ENCODE assay signal across 8 cellular contexts in genomic region chr14:67619446-67620216, GRCh38. TPM values are rescaled to one million over a fixed set of nuclear protein-coding genes. Genes with fewer than 3 reads are reported as not detected.
A peak's percentile ranks its signal among the peaks of the same experiment; 100 is the strongest.
DNase-seq lines count a peak whose midpoint lies in the region; ATAC-seq and TF ChIP-seq lines count a peak whose summit lies in the region.

ARG2 (plus strand) TSS chr14:67619920; CDS start chr14:67619978, 58 bp downstream.

- in situ Hi-C loops in GM13976 (cut with MboI; ENCODE audit: low sequenced_read_pairs, unreplicated experiment), result loop anchor here (10.0 kb wide), 1 partner anchor 85 kb away; the partner anchor contains the start of gene RDH12

- TF ChIP-seq CTCF in GM13976 (IDR thresholded peaks at IDR 0.05; ENCODE audit: borderline replicate concordance, control extremely low read depth, extremely low read depth, insufficient read depth, missing control alignments) (peak; percentile 25), right atrium auricular region (IDR thresholded peaks at IDR 0.05) (no peak), psoas muscle (IDR thresholded peaks at IDR 0.05) (no peak), uterus (IDR thresholded peaks at IDR 0.05) (peak in 3 of 4 experiments; percentile 12 to 35 (median 18))

- H3K4me3 ChIP-seq in right atrium auricular region, result peak within 1 kb of the TSS; percentile 46 to 71
- peak within 1 kb of the TSS; percentile 76 for H3K4me3 ChIP-seq in psoas muscle
- peak within 1 kb of the TSS; percentile 62 to 70 for H3K4me3 ChIP-seq in uterus

- H3K27ac ChIP-seq in right atrium auricular region (peak within 1 kb of the TSS; percentile 52 to 72), psoas muscle (peak within 1 kb of the TSS; percentile 74), uterus (peak within 1 kb of the TSS; percentile 77 to 82)

- peak within 1 kb of the TSS; percentile 85 for H3K4me3 Mint-ChIP-seq in T-helper 1 cell treated with Interleukin-12 subunit alpha and Interleukin-12 subunit beta and Interleukin-4 antibody, amounts not matched to agents 30 μg/mL and 1 μg/mL, for 36 hours

- H3K36me3 ChIP-seq in right atrium auricular region (no peaks in the 10 kb centered on the region), psoas muscle (ENCODE audit: insufficient read depth in 1 of 2, low read depth in 1 of 2) (no peaks in the 10 kb centered on the region), uterus (no peaks in the 10 kb centered on the region)

- H3K9me3 Mint-ChIP-seq in T-helper 1 cell treated with Interleukin-12 subunit alpha and Interleukin-12 subunit beta and Interleukin-4 antibody, amounts not matched to agents 30 μg/mL and 1 μg/mL, for 36 hours, result no peaks in the 10 kb centered on the region

- peak; percentile 93 for ATAC-seq in HG02884 (IDR thresholded peaks at IDR 0.05; ENCODE audit: unreplicated experiment)
- ATAC-seq in psoas muscle, result peak; percentile 95 to 97 (median 96)

- intact Hi-C loops in psoas muscle (cut with DNase I) (loop anchor here (2.0 to 5.0 kb wide), 3 partner anchors 47 to 83 kb away; partner anchors contain the start of gene RDH12 (in 2 of the 2)), uterus (cut with DNase I; ENCODE audit: low total_unique reads) (no loop called here)

- H3K27me3 ChIP-seq in right atrium auricular region (no peaks in the 10 kb centered on the region), psoas muscle (ENCODE audit: insufficient read depth in 3 of 3, low read length in 2 of 3) (no peaks in the 10 kb centered on the region), uterus (no peaks in the 10 kb centered on the region)

- no peaks in the 10 kb centered on the region for H3K36me3 Mint-ChIP-seq in T-helper 1 cell treated with Interleukin-12 subunit alpha and Interleukin-12 subunit beta and Interleukin-4 antibody, amounts not matched to agents 30 μg/mL and 1 μg/mL, for 36 hours (ENCODE audit: low read depth)

- peaks cover 28% of the 10 kb centered on the region for H3K4me1 Mint-ChIP-seq in T-helper 1 cell treated with Interleukin-12 subunit alpha and Interleukin-12 subunit beta and Interleukin-4 antibody, amounts not matched to agents 30 μg/mL and 1 μg/mL, for 36 hours (ENCODE audit: low read depth)

- H3K4me1 ChIP-seq in right atrium auricular region (peaks cover 0 to 17% of the 10 kb centered on the region in 2 donors), psoas muscle (peaks cover 19% of the 10 kb centered on the region), uterus (no peaks in the 10 kb centered on the region)

- 0 to 1% (median 0%) methylated on average over 61 to 62 of the region's 62 CpGs for WGBS in psoas muscle, 3 donors

- DNase-seq in GM13976 (ENCODE audit: low spot score) (peak; percentile 98), NCI-H146 treated with DMSO at 0.1 percent for 48 hours (lab: John Stamatoyannopoulos, UW; ENCODE audit: unreplicated experiment) (peak; percentile 91), anterior cingulate cortex (lab: John Stamatoyannopoulos, UW) (peak; percentile 27 to 98 (median 87)), right atrium auricular region (ENCODE audit: low spot score) (peak; percentile 98), psoas muscle (peak; percentile 95 to 97), uterus (peak; percentile 95 to 98)

- H3K27ac Mint-ChIP-seq in T-helper 1 cell treated with Interleukin-12 subunit alpha and Interleukin-12 subunit beta and Interleukin-4 antibody, amounts not matched to agents 30 μg/mL and 1 μg/mL, for 36 hours, result peak within 1 kb of the TSS; percentile 83

- H3K9me3 ChIP-seq in right atrium auricular region, result no peaks in the 10 kb centered on the region
- no peaks in the 10 kb centered on the region for H3K9me3 ChIP-seq in psoas muscle
- no peaks in the 10 kb centered on the region for H3K9me3 ChIP-seq in uterus

- peaks cover 17% of the 10 kb centered on the region for H3K27me3 Mint-ChIP-seq in T-helper 1 cell treated with Interleukin-12 subunit alpha and Interleukin-12 subunit beta and Interleukin-4 antibody, amounts not matched to agents 30 μg/mL and 1 μg/mL, for 36 hours (ENCODE audit: low read depth)

- TF ChIP-seq POLR2A in uterus (IDR thresholded peaks at IDR 0.05), result peak; percentile 71 to 82

RNA-seq across cellular contexts. Expression of gene ARG2, which starts in this region (rescaled TPM):
- under 1 TPM in 1 of 2 donors, not detected in 1; 0.59 TPM for total RNA-seq in right atrium auricular region
- 10 to 100 TPM in 2 of 4 donors, 1 to 10 TPM in 2; 1.3 to 19.3 (median 8.0) TPM for total RNA-seq in psoas muscle
- 100 to 1,000 TPM in 1 of 3 donors, 10 to 100 TPM in 1, 1 to 10 TPM in 1; 9.2 to 133 (median 32.6) TPM for polyA plus RNA-seq in psoas muscle
- 1 to 10 TPM in 2 of 4 donors, under 1 TPM in 1, not detected in 1; 0.51 to 3.7 (median 2.8) TPM for total RNA-seq in uterus

Comparison
In these comparisons a context has a peak if more than half of its experiments do, and no peak if none do; other contexts are left out.
1. Peak in every context shown above with its lines: DNase-seq, ATAC-seq, H3K4me3 ChIP-seq and H3K27ac ChIP-seq.
2. Peak in DNase-seq, H3K4me3 ChIP-seq and H3K27ac ChIP-seq in right atrium auricular region; RNA of the gene not detected or under 1 TPM.
3. CTCF ChIP-seq: peak in GM13976 (single experiment) and uterus (3 of 4); none in right atrium auricular region (0 of 2) and psoas muscle (single experiment).